Comparison of ENCODE assay signal across 24 cellular contexts in the genomic region with DNA sequence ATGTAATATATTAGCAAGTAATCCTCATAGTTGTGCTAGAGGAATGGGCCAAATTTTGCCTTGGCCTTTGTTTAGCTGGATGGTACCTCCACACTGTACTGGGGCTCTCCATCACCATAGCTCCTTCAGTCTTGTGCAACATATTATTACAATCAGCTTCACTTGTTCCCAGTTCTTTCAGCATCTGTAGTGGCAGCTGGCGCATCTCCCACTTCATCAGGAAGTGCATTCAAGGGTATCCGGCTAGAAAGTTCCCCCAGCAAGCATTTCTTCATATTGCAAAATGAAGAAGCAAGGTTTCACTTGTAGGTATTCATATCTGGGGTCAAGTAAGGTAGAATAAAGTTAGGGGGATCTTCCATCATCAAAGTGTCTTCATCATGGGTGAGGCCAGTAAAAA.
"Had no signal": no experiment of that assay in that cellular context is flagged by ENCODE, and none has a peak within 500 bp of the region (broad histone marks: within the 10 kb centered on the region; RNA-seq: fewer than 3 reads in every experiment).

No MANE protein-coding gene starts in this region.

- H3K4me3 ChIP-seq: gastrocnemius medialis, hepatocyte, pancreas, prostate gland, sigmoid colon, smooth muscle cell, suprapubic skin, tibial nerve had no signal

- ATAC-seq: activated CD8-positive, alpha-beta T cell treated with anti-CD3 and anti-CD28 coated beads for 36 hours; activated naive CD8-positive, alpha-beta T cell treated with anti-CD3 and anti-CD28 coated beads, Interleukin-2, amount 50 U/mL, for 24 hours; gastrocnemius medialis; left colon; pancreas had no signal

- DNase-seq: activated CD4-positive, alpha-beta T cell treated with anti-CD3 and anti-CD28 coated beads, Interleukin-2, amount 50 U/mL, for 1 hour; activated CD8-positive, alpha-beta T cell treated with anti-CD3 and anti-CD28 coated beads for 36 hours; activated naive CD8-positive, alpha-beta T cell treated with anti-CD3 and anti-CD28 coated beads, Interleukin-2, amount 50 U/mL, for 24 hours; activated T-cell treated with anti-CD3 and anti-CD28 coated beads, Interleukin-2, amount 50 U/mL, for 48 hours; dermis blood vessel endothelial cell; effector CD4-positive, alpha-beta T cell; gastrocnemius medialis; islet precursor cell; left colon; mammary epithelial cell; naive B cell; pancreas; sigmoid colon; stimulated activated CD4-positive, alpha-beta T cell treated with anti-CD3 and anti-CD28 coated beads, Interleukin-1b, Interleukin-23, amount 100 ng/mL, for 48 hours; stimulated activated naive CD4-positive, alpha-beta T cell; T-helper 9 cell had no signal

- H3K27me3 ChIP-seq: gastrocnemius medialis, hepatocyte, pancreas, sigmoid colon, suprapubic skin, tibial nerve had no signal

- H3K79me2 ChIP-seq: hepatocyte had no signal

- H3K4me1 ChIP-seq: gastrocnemius medialis, pancreas, prostate gland, sigmoid colon, suprapubic skin, tibial nerve had no signal

- H3K4me2 ChIP-seq: hepatocyte, smooth muscle cell had no signal

- H3K27ac ChIP-seq: gastrocnemius medialis, hepatocyte, pancreas, prostate gland, sigmoid colon, suprapubic skin, tibial nerve, VCaP had no signal

- H2AFZ ChIP-seq: hepatocyte had no signal

- FAIRE-seq: colon, pancreas, TTC549 had no signal

- H3K36me3 ChIP-seq: gastrocnemius medialis, pancreas, prostate gland, sigmoid colon, suprapubic skin, tibial nerve had no signal

- H3K9me3 ChIP-seq: pancreas, prostate gland, suprapubic skin had no signal
